Comparison of ENCODE assay signal across 1 cellular context in the genomic region with DNA sequence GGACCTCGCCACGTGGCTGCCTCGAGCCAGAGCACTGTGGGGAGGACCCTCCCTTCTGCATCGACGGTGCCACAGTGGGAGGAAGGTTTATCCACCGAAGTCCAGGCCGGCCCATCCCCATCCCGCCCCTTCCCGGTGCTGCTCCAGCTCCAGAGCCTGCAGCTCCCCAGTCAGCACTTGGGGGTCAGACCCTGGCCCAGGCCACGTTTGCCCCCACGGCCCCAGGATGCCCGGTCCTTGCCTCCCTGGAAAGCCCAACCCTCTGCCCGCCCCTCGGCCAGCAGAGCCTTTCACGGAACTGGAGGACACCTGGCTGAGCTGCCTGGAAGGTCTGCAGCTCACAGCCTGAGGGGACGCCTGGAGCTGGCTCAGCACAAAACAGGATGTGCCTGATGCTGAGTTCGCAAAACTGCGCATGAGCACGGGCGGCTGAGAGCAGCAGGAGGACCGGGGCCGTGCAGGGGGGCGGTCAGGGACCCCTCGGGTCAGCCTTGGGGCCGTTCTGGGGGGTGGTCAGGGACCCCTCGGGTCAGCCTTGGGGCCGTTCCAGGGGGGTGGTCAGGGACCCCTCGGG.
TF ChIP-seq lines count a peak whose summit lies in the region.

No MANE protein-coding gene starts in this region.

TF ChIP-seq in HEK293T, 16 proteins besides CTCF, POLR2A, EP300 and RAD21 (continued from another document):
- TF ChIP-seq, protein P1, sequence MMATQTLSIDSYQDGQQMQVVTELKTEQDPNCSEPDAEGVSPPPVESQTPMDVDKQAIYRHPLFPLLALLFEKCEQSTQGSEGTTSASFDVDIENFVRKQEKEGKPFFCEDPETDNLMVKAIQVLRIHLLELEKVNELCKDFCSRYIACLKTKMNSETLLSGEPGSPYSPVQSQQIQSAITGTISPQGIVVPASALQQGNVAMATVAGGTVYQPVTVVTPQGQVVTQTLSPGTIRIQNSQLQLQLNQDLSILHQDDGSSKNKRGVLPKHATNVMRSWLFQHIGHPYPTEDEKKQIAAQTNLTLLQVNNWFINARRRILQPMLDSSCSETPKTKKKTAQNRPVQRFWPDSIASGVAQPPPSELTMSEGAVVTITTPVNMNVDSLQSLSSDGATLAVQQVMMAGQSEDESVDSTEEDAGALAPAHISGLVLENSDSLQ (IDR thresholded peaks at IDR 0.05), result no peak
- TF ChIP-seq SUZ12 (IDR thresholded peaks at IDR 0.05) (no peak), TARDBP (IDR thresholded peaks at IDR 0.05) (no peak), HDGF (IDR thresholded peaks at IDR 0.05; ENCODE audit: borderline replicate concordance) (no peak), SP1 (IDR thresholded peaks at IDR 0.05) (no peak)
